In the genomic region with DNA sequence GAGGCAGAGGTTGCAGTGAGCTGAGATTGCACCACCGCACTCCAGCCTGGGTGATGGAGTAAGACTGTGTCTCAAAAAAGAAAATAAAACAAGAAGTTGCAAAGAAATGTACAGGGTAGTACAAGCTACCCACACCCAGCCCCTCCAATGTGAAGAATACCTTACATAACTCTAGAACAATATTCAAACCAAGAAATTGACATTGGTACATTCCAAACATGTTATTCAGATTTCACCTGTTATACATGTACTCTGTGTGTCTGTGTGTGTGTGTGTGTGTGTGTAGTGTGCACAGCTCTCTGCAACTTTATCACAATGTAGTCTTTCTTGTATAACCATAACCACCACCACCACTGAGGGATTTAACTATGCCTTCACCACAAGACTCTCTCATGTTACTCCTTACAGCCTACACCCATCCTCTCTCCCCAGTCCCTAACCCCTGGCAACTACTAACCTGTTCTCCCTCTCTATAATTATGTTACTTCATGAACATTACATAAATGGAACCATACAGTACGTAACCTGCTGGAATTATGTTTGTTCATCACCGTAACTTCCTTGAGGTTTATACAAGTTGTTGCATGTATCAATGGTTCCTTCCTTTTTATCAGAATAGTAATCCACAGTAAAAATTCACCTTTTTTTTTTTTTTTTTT, we compare ENCODE assay signal across 15 cellular contexts. TPM values are rescaled to one million over a fixed set of nuclear protein-coding genes. Genes with fewer than 3 reads are reported as not detected.
DNase-seq lines count a peak whose midpoint lies in the region; ATAC-seq and TF ChIP-seq lines count a peak whose summit lies in the region.
"Had no signal": no experiment of that assay in that cellular context is flagged by ENCODE, and none has a peak within 500 bp of the region (broad histone marks: within the 10 kb centered on the region; RNA-seq: fewer than 3 reads in every experiment).

No MANE protein-coding gene starts in this region.

- no TSS peak for BruUV-seq in mammary epithelial cell (replicated peaks; lab: Mats Ljungman, UMichigan)
- BruUV-seq in MCF 10A (replicated peaks; lab: Mats Ljungman, UMichigan): no TSS peak

- POLR2A ChIA-PET in MCF 10A (lab: Yijun Ruan, JAX): interaction anchor here (0.6 to 0.8 kb wide), 3 partner anchors 9 to 1800 kb away, joined by 3 read pairs; no protein-coding TSS in a partner anchor

- H3K9ac ChIP-seq in mammary epithelial cell (ENCODE audit: insufficient read depth, low read length): no peak overlapping the region
- H3K9ac ChIP-seq: BLaER1 treated with 17β-estradiol and CSF1 and Interleukin-3, amounts not matched to agents 10 nM and 100 nM; GM23248 had no signal

- CTCF ChIA-PET in mammary epithelial cell (lab: Charles Lee; ENCODE audit: low non-redundant PET): no interaction called here
- CTCF ChIA-PET in MCF 10A (lab: Yijun Ruan, JAX): interaction anchor here (0.6 to 1.1 kb wide), 5 partner anchors 20 to 204 kb away, joined by 3 to 4 read pairs (median 3); no protein-coding TSS in a partner anchor

- peaks cover 28% of the 10 kb centered on the region for H3K4me1 Mint-ChIP-seq in MCF 10A (ENCODE audit: insufficient read depth, unreplicated experiment)
- H3K4me1 Mint-ChIP-seq: CD4-positive, CD25-positive, alpha-beta regulatory T cell had no signal

- no peaks in the 10 kb centered on the region for H3K9me3 Mint-ChIP-seq in MCF 10A (ENCODE audit: unreplicated experiment)

- H3K36me3 Mint-ChIP-seq in MCF 10A (ENCODE audit: insufficient read depth, unreplicated experiment): peaks cover 6% of the 10 kb centered on the region
- H3K36me3 Mint-ChIP-seq: CD4-positive, CD25-positive, alpha-beta regulatory T cell had no signal

- in situ Hi-C loops in mammary epithelial cell (cut with MboI; ENCODE audit: low sequenced_read_pairs in 2 of 2): no loop called here

- 30% methylated on average over 2 of the region's 3 CpGs for WGBS in mammary epithelial cell (ENCODE audit: low coverage, missing lambda C conversion rate)
- WGBS in stomach, 5 donors: 90 to 100% (median 97%) methylated on average over 3 of the region's 3 CpGs

- H3K4me3 Mint-ChIP-seq in MCF 10A (ENCODE audit: unreplicated experiment): no peak overlapping the region
- H3K4me3 Mint-ChIP-seq: CD4-positive, CD25-positive, alpha-beta regulatory T cell had no signal

- H3K27me3 Mint-ChIP-seq in MCF 10A (ENCODE audit: insufficient read depth, unreplicated experiment): no peaks in the 10 kb centered on the region

- TF ChIP-seq CTCF in mammary epithelial cell (conservative IDR thresholded peaks at IDR 0.05 in 1 of 2, IDR thresholded peaks at IDR 0.05 in 1 of 2; ENCODE audit: extremely low read depth in 1 of 2, insufficient read depth in 1 of 2, low read depth in 1 of 2, low read length in 2 of 2): no peak
- TF ChIP-seq CTCF in MCF 10A (IDR thresholded peaks at IDR 0.05; ENCODE audit: unreplicated experiment): no peak
- no peak for TF ChIP-seq CTCF in foreskin keratinocyte (conservative IDR thresholded peaks at IDR 0.05)
- no peak for TF ChIP-seq CTCF in stomach (IDR thresholded peaks at IDR 0.05)

- ATAC-seq in foreskin keratinocyte: peak; percentile 74
- ATAC-seq: HCT116, HepG2 had no signal

- H3K79me2 ChIP-seq in mammary epithelial cell (ENCODE audit: insufficient read depth, low read length): no peaks in the 10 kb centered on the region

- H4K20me1 ChIP-seq in mammary epithelial cell (ENCODE audit: insufficient read depth, low read length): no peaks in the 10 kb centered on the region

- H3K27me3 ChIP-seq in mammary epithelial cell (ENCODE audit: insufficient read depth, low read length) (no peaks in the 10 kb centered on the region), foreskin keratinocyte (no peaks in the 10 kb centered on the region), stomach (no peaks in the 10 kb centered on the region)

- no peak overlapping the region for H3K27ac ChIP-seq in mammary epithelial cell (ENCODE audit: insufficient read depth, low read depth, low read length)
- H3K27ac ChIP-seq in foreskin keratinocyte: no peak overlapping the region
- H3K27ac ChIP-seq in stomach: no peak overlapping the region
- H3K27ac ChIP-seq: 22Rv1; BLaER1 treated with 17β-estradiol and CSF1 and Interleukin-3, amounts not matched to agents 10 nM and 100 nM; GM23248 had no signal

- no peaks in the 10 kb centered on the region for H3K36me3 ChIP-seq in mammary epithelial cell (ENCODE audit: insufficient read depth, low read length)
- H3K36me3 ChIP-seq in stomach: no peaks in the 10 kb centered on the region
- H3K36me3 ChIP-seq: BLaER1 treated with 17β-estradiol and CSF1 and Interleukin-3, amounts not matched to agents 10 nM and 100 nM had no signal

- DNase-seq in mammary epithelial cell: peak; percentile 66
- no peak for DNase-seq in MCF 10A (ENCODE audit: unreplicated experiment)
- peak; percentile 78 to 92 for DNase-seq in foreskin keratinocyte
- peak; percentile 27 for DNase-seq in renal cortical epithelial cell (ENCODE audit: low read depth)
- no peak for DNase-seq in 8988T
- DNase-seq in stomach: no peak
- no peak for DNase-seq in HuH-7 (ENCODE audit: low spot score)
- DNase-seq: ACHN; CD4-positive, CD25-positive, alpha-beta regulatory T cell; DMS53; GM23248 had no signal

- H3K27ac Mint-ChIP-seq in MCF 10A (ENCODE audit: low read depth, unreplicated experiment): no peak overlapping the region
- H3K27ac Mint-ChIP-seq: CD4-positive, CD25-positive, alpha-beta regulatory T cell had no signal

- H3K4me2 ChIP-seq in mammary epithelial cell (ENCODE audit: insufficient read depth, low read depth, low read length): peak overlapping the region; percentile 13
- H3K4me2 ChIP-seq: BLaER1 treated with 17β-estradiol and CSF1 and Interleukin-3, amounts not matched to agents 10 nM and 100 nM had no signal

- H3K9me3 ChIP-seq in mammary epithelial cell (replicated peaks; ENCODE audit: insufficient read depth, low read length) (no peaks in the 10 kb centered on the region), stomach (no peaks in the 10 kb centered on the region)

- no peak for TF ChIP-seq POLR2A in stomach (IDR thresholded peaks at IDR 0.05)

- intact Hi-C loops in mammary epithelial cell (cut with micrococcal nuclease) (no loop called here), MCF 10A (cut with micrococcal nuclease) (no loop called here), stomach (cut with DNase I; ENCODE audit: low total_unique reads) (no loop called here)

- peaks cover 25% of the 10 kb centered on the region for H3K4me1 ChIP-seq in mammary epithelial cell (ENCODE audit: insufficient read depth, low read length)
- H3K4me1 ChIP-seq in foreskin keratinocyte: peaks cover 19% of the 10 kb centered on the region
- H3K4me1 ChIP-seq in stomach: peaks cover 0 to 23% (median 8%) of the 10 kb centered on the region in 4 donors

- dilution Hi-C loops in mammary epithelial cell (cut with HindIII; ENCODE audit: low sequenced_read_pairs): no loop called here

- peak overlapping the region; percentile 38 for H2AFZ ChIP-seq in mammary epithelial cell (ENCODE audit: low read depth, low read length)
- H2AFZ ChIP-seq: GM23248 had no signal

- no peak for TF ChIP-seq EP300 in stomach (IDR thresholded peaks at IDR 0.05)

- H3K4me3 ChIP-seq in mammary epithelial cell (replicated peaks in 1 of 3; ENCODE audit: insufficient read depth in 1 of 3, low read depth in 2 of 3, low read length in 3 of 3): no peak overlapping the region
- H3K4me3 ChIP-seq in stomach: no peak overlapping the region
- H3K4me3 ChIP-seq: BLaER1 treated with 17β-estradiol and CSF1 and Interleukin-3, amounts not matched to agents 10 nM and 100 nM; GM23248 had no signal

RNA-seq across cellular contexts. Expression of a gene that starts 16.2 kb away (rescaled TPM):
- total RNA-seq in mammary epithelial cell (100 to 1,000 TPM in 1 of 2 donors, 10 to 100 TPM in 1; 91.7 to 109 TPM), MCF 10A (2022) (114 and 137 TPM in 2 replicates), foreskin keratinocyte (94.0 and 98.3 TPM in 2 replicates), renal cortical epithelial cell (95.7 and 159 TPM in 2 replicates), stomach (100 to 1,000 TPM in 3 of 5 donors, 10 to 100 TPM in 2; 62.0 to 167 (median 107) TPM)
- polyA plus RNA-seq in mammary epithelial cell (53.0 TPM), foreskin keratinocyte (13.8 and 17.6 TPM in 2 replicates), stomach (10 to 100 TPM; 12.3 to 14.3 (median 13.0) TPM)
- polyA minus RNA-seq in mammary epithelial cell: 97.8 TPM
- total RNA-seq: CD4-positive, CD25-positive, alpha-beta regulatory T cell had no signal

Comparison
In these comparisons a context has a peak if more than half of its experiments do, and no peak if none do; other contexts are left out.
1. DNase-seq: peak in mammary epithelial cell (single experiment), foreskin keratinocyte (2 of 2) and renal cortical epithelial cell (single experiment); none in MCF 10A (single experiment), 8988T (single experiment), stomach (single experiment) and HuH-7 (single experiment).